ENCODE assay signal across 1 cellular context in the genomic region with DNA sequence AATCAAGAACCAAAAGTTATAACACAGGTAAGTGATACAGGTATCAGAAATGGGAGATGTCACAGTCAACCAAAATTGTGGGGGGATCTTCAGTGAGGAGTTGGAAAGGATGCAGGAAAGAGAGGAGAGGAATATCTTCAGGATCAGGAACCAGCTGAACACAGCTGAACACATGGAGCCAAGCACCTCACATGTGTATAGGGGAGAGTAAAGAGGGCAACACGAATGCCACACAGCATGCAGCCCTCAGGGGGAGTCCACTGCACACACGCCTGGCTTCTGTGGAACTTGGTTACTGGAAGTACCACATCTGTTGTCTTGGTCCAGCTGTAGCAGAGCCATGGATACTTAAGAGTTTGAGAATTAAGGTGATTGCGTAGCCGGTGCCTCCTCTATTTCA.
TF ChIP-seq lines count a peak whose summit lies in the region.

No MANE protein-coding gene starts in this region.

TF ChIP-seq in HepG2, 621 proteins besides CTCF, POLR2A, EP300 and RAD21 (continued from another document):
- TF ChIP-seq, protein P1, sequence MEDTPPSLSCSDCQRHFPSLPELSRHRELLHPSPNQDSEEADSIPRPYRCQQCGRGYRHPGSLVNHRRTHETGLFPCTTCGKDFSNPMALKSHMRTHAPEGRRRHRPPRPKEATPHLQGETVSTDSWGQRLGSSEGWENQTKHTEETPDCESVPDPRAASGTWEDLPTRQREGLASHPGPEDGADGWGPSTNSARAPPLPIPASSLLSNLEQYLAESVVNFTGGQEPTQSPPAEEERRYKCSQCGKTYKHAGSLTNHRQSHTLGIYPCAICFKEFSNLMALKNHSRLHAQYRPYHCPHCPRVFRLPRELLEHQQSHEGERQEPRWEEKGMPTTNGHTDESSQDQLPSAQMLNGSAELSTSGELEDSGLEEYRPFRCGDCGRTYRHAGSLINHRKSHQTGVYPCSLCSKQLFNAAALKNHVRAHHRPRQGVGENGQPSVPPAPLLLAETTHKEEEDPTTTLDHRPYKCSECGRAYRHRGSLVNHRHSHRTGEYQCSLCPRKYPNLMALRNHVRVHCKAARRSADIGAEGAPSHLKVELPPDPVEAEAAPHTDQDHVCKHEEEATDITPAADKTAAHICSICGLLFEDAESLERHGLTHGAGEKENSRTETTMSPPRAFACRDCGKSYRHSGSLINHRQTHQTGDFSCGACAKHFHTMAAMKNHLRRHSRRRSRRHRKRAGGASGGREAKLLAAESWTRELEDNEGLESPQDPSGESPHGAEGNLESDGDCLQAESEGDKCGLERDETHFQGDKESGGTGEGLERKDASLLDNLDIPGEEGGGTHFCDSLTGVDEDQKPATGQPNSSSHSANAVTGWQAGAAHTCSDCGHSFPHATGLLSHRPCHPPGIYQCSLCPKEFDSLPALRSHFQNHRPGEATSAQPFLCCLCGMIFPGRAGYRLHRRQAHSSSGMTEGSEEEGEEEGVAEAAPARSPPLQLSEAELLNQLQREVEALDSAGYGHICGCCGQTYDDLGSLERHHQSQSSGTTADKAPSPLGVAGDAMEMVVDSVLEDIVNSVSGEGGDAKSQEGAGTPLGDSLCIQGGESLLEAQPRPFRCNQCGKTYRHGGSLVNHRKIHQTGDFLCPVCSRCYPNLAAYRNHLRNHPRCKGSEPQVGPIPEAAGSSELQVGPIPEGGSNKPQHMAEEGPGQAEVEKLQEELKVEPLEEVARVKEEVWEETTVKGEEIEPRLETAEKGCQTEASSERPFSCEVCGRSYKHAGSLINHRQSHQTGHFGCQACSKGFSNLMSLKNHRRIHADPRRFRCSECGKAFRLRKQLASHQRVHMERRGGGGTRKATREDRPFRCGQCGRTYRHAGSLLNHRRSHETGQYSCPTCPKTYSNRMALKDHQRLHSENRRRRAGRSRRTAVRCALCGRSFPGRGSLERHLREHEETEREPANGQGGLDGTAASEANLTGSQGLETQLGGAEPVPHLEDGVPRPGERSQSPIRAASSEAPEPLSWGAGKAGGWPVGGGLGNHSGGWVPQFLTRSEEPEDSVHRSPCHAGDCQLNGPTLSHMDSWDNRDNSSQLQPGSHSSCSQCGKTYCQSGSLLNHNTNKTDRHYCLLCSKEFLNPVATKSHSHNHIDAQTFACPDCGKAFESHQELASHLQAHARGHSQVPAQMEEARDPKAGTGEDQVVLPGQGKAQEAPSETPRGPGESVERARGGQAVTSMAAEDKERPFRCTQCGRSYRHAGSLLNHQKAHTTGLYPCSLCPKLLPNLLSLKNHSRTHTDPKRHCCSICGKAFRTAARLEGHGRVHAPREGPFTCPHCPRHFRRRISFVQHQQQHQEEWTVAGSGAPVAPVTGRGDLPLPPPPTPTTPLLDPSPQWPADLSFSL (CRISPR knock-in tag; IDR thresholded peaks at IDR 0.05): no peak
- TF ChIP-seq ZNF556 (CRISPR knock-in tag; IDR thresholded peaks at IDR 0.05; ENCODE audit: borderline replicate concordance) (peak; percentile 98), ZNF7 (CRISPR knock-in tag; IDR thresholded peaks at IDR 0.05) (no peak)
- TF ChIP-seq, protein P2, sequence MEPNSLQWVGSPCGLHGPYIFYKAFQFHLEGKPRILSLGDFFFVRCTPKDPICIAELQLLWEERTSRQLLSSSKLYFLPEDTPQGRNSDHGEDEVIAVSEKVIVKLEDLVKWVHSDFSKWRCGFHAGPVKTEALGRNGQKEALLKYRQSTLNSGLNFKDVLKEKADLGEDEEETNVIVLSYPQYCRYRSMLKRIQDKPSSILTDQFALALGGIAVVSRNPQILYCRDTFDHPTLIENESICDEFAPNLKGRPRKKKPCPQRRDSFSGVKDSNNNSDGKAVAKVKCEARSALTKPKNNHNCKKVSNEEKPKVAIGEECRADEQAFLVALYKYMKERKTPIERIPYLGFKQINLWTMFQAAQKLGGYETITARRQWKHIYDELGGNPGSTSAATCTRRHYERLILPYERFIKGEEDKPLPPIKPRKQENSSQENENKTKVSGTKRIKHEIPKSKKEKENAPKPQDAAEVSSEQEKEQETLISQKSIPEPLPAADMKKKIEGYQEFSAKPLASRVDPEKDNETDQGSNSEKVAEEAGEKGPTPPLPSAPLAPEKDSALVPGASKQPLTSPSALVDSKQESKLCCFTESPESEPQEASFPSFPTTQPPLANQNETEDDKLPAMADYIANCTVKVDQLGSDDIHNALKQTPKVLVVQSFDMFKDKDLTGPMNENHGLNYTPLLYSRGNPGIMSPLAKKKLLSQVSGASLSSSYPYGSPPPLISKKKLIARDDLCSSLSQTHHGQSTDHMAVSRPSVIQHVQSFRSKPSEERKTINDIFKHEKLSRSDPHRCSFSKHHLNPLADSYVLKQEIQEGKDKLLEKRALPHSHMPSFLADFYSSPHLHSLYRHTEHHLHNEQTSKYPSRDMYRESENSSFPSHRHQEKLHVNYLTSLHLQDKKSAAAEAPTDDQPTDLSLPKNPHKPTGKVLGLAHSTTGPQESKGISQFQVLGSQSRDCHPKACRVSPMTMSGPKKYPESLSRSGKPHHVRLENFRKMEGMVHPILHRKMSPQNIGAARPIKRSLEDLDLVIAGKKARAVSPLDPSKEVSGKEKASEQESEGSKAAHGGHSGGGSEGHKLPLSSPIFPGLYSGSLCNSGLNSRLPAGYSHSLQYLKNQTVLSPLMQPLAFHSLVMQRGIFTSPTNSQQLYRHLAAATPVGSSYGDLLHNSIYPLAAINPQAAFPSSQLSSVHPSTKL (CRISPR knock-in tag; IDR thresholded peaks at IDR 0.05): no peak
TF ChIP-seq in HepG2: peak in this region for 2.
